9 cellular contexts compared by ENCODE assay signal in the genomic region with DNA sequence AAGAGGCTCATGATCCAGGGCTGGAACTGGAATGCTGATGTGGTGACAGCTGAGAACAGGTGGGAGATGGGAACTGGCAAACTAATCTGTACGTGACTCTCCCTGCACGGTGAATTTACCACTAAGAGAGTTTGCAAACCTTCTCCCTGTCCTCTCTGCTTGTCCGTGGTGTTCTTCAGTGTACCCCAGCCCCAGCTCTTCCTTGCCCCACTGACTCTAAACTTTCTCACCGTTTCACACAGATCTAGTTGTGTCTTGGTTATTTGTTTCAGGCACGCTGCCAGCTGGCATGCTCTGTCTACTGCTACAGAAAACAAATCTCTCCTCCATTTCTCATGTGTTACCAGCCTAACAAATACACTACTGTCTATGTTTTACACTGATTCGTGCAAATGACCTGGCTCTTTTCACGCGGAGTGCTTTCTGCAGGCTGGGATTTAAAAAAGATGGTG.
DNase-seq lines count a peak whose midpoint lies in the region; ATAC-seq and TF ChIP-seq lines count a peak whose summit lies in the region.
"Had no signal": no experiment of that assay in that cellular context is flagged by ENCODE, and none has a peak within 500 bp of the region (broad histone marks: within the 10 kb centered on the region; RNA-seq: fewer than 3 reads in every experiment).

No MANE protein-coding gene starts in this region.

- no peaks in the 10 kb centered on the region for H3K36me3 Mint-ChIP-seq in CD8-positive, alpha-beta T cell

- H3K27me3 Mint-ChIP-seq in CD8-positive, alpha-beta T cell (ENCODE audit: low read depth): peaks cover 11% of the 10 kb centered on the region

- ATAC-seq in CD8-positive, alpha-beta T cell: no peak

- H3K9me3 Mint-ChIP-seq in CD8-positive, alpha-beta T cell: no peaks in the 10 kb centered on the region

- H3K9me3 ChIP-seq in CD8-positive, alpha-beta T cell (ENCODE audit: low read length): no peaks in the 10 kb centered on the region
- no peaks in the 10 kb centered on the region for H3K9me3 ChIP-seq in effector memory CD4-positive, alpha-beta T cell (ENCODE audit: control insufficient read depth, low read length)
- H3K9me3 ChIP-seq: breast epithelium had no signal

- POLR2A ChIA-PET in CD8-positive, alpha-beta T cell (lab: Charles Lee): no interaction called here

- TF ChIP-seq CTCF in CD8-positive, alpha-beta T cell (IDR thresholded peaks at IDR 0.05): no peak

- no peak overlapping the region for H3K4me3 Mint-ChIP-seq in CD8-positive, alpha-beta T cell

- CTCF ChIA-PET in CD8-positive, alpha-beta T cell (lab: Charles Lee): no interaction called here

- DNase-seq in NCI-H446 (lab: John Stamatoyannopoulos, UW) (peak; percentile 4 to 51), left kidney (ENCODE audit: low read depth, low spot score) (peak; percentile 65), smooth muscle cell of the brain vasculature (ENCODE audit: low read depth, low spot score) (peak; percentile 20), NCI-H187 treated with DMSO at 0.1 percent for 48 hours (lab: John Stamatoyannopoulos, UW) (no peak)
- no peak for DNase-seq in CD8-positive, alpha-beta T cell
- no peak for DNase-seq in effector memory CD4-positive, alpha-beta T cell
- no peak for DNase-seq in activated CD4-positive, alpha-beta T cell treated with anti-CD3 and anti-CD28 coated beads for 1 hour

- no peaks in the 10 kb centered on the region for H3K4me1 Mint-ChIP-seq in CD8-positive, alpha-beta T cell (ENCODE audit: low read depth)

- no peaks in the 10 kb centered on the region for H3K27me3 ChIP-seq in CD8-positive, alpha-beta T cell (ENCODE audit: insufficient read depth, low read length)
- no peaks in the 10 kb centered on the region for H3K27me3 ChIP-seq in effector memory CD4-positive, alpha-beta T cell (replicated peaks; ENCODE audit: control insufficient read depth, insufficient read depth, low read length, poor library complexity, severe bottlenecking)
- H3K27me3 ChIP-seq: breast epithelium had no signal

- H3K4me1 ChIP-seq in CD8-positive, alpha-beta T cell (ENCODE audit: insufficient read depth, low read length): no peaks in the 10 kb centered on the region
- no peaks in the 10 kb centered on the region for H3K4me1 ChIP-seq in effector memory CD4-positive, alpha-beta T cell (ENCODE audit: control insufficient read depth, insufficient read depth, low read length, poor library complexity, severe bottlenecking)
- H3K4me1 ChIP-seq: breast epithelium had no signal

- H3K4me3 ChIP-seq in CD8-positive, alpha-beta T cell (ENCODE audit: low read depth, low read length): no peak overlapping the region
- H3K4me3 ChIP-seq in effector memory CD4-positive, alpha-beta T cell (ENCODE audit: insufficient read depth, low read depth, low read length, poor library complexity, severe bottlenecking): no peak overlapping the region
- H3K4me3 ChIP-seq: breast epithelium had no signal

- H3K27ac Mint-ChIP-seq in CD8-positive, alpha-beta T cell: no peak overlapping the region

- intact Hi-C loops in CD8-positive, alpha-beta T cell (cut with DNase I, micrococcal nuclease): no loop called here

- H3K36me3 ChIP-seq in CD8-positive, alpha-beta T cell (ENCODE audit: insufficient read depth, low read length): no peaks in the 10 kb centered on the region
- H3K36me3 ChIP-seq in effector memory CD4-positive, alpha-beta T cell (ENCODE audit: control insufficient read depth, insufficient read depth, low read length): no peaks in the 10 kb centered on the region
- H3K36me3 ChIP-seq: breast epithelium had no signal

- peak overlapping the region; percentile 69 for H3K27ac ChIP-seq in cingulate gyrus (ENCODE audit: low read depth, low read length)
- H3K27ac ChIP-seq in CD8-positive, alpha-beta T cell (ENCODE audit: low read depth, low read length): no peak overlapping the region
- H3K27ac ChIP-seq in effector memory CD4-positive, alpha-beta T cell (ENCODE audit: insufficient read depth, low read length, poor library complexity, severe bottlenecking): no peak overlapping the region

Comparison
In these comparisons a context has a peak if more than half of its experiments do, and no peak if none do; other contexts are left out.
1. DNase-seq: peak in NCI-H446 (2 of 2), left kidney (single experiment) and smooth muscle cell of the brain vasculature (single experiment); none in CD8-positive, alpha-beta T cell (0 of 7), effector memory CD4-positive, alpha-beta T cell (0 of 3), activated CD4-positive, alpha-beta T cell treated with anti-CD3 and anti-CD28 coated beads for 1 hour (single experiment) and NCI-H187 treated with DMSO at 0.1 percent for 48 hours (single experiment).